Comparison of ENCODE assay signal across 8 cellular contexts in genomic region chr19:57435062-57435978, GRCh38. TPM values are rescaled to one million over a fixed set of nuclear protein-coding genes. Genes with fewer than 3 reads are reported as not detected.
DNase-seq lines count a peak whose midpoint lies in the region; ATAC-seq and TF ChIP-seq lines count a peak whose summit lies in the region.

ZNF749 (plus strand) TSS chr19:57435325; CDS start chr19:57435579, 254 bp downstream.

- H3K27me3 ChIP-seq in mononuclear cell (ENCODE audit: insufficient read depth, low read length), result no peaks in the 10 kb centered on the region

- DNase-seq in DMS153 (lab: John Stamatoyannopoulos, UW) (peak; percentile 96), OCI-M2 (lab: John Stamatoyannopoulos, UW; ENCODE audit: unreplicated experiment) (peak; percentile 97), activated T-cell treated with anti-CD3 and anti-CD28 coated beads for 24 hours (ENCODE audit: low read depth) (peak; percentile 96), epithelial cell of prostate (ENCODE audit: low read depth, low spot score) (peak; percentile 96)
- DNase-seq in stimulated activated CD8-positive, alpha-beta memory T cell treated with anti-CD3 and anti-CD28 coated beads, Interleukin-2, amount 100 ng/mL, for 48 hours (ENCODE audit: low read depth in 2 of 2), result peak; percentile 85 to 91

- TF ChIP-seq RAD21 in Ishikawa (IDR thresholded peaks at IDR 0.05; ENCODE audit: low read depth), result no peak

- peak within 1 kb of the TSS; percentile 63 for H3K27ac ChIP-seq in epithelial cell of prostate

- peak; percentile 95 for ATAC-seq in GM21619 (IDR thresholded peaks at IDR 0.05; ENCODE audit: unreplicated experiment)

- peak within 1 kb of the TSS; percentile 59 for H3K4me3 ChIP-seq in mononuclear cell (ENCODE audit: low read length)

- H3K9me3 ChIP-seq in mononuclear cell (ENCODE audit: low read depth, low read length), result no peaks in the 10 kb centered on the region

- no peak for TF ChIP-seq EP300 in Ishikawa (IDR thresholded peaks at IDR 0.05; ENCODE audit: borderline replicate concordance)

- peaks cover 19% of the 10 kb centered on the region for H3K4me1 ChIP-seq in mononuclear cell (ENCODE audit: insufficient read depth, low read length)

TF ChIP-seq in Ishikawa, 13 proteins besides CTCF, POLR2A, EP300 and RAD21:
- TF ChIP-seq MAX (IDR thresholded peaks at IDR 0.05) (peak; percentile 87), EGR1 (IDR thresholded peaks at IDR 0.05) (peak; percentile 53), FOXM1 (IDR thresholded peaks at IDR 0.05; ENCODE audit: borderline replicate concordance, low read depth) (no peak), TEAD4 (IDR thresholded peaks at IDR 0.05) (no peak), TCF12 (IDR thresholded peaks at IDR 0.05; ENCODE audit: low read depth) (peak; percentile 50; the same call in 1 of the 2 replicates), CEBPB (IDR thresholded peaks at IDR 0.05) (no peak), TAF1 (IDR thresholded peaks at IDR 0.05; ENCODE audit: low read depth) (peak; percentile 67; the same call in 1 of the 2 replicates), CREB1 (IDR thresholded peaks at IDR 0.05; ENCODE audit: low read depth) (peak; percentile 77), YY1 (IDR thresholded peaks at IDR 0.05; ENCODE audit: low read depth) (peak; percentile 85; the same call in 1 of the 2 replicates), USF1 (IDR thresholded peaks at IDR 0.05) (peak; percentile 30; the same call in 1 of the 2 replicates), NFIC (IDR thresholded peaks at IDR 0.05) (no peak), REST (IDR thresholded peaks at IDR 0.05; ENCODE audit: low read depth) (no peak), ZBTB7A (IDR thresholded peaks at IDR 0.05; ENCODE audit: low read depth) (no peak)

RNA-seq across cellular contexts. Expression of gene ZNF749, which starts in this region (rescaled TPM):
- 5.0 TPM for total RNA-seq in mononuclear cell

Comparison
In these comparisons a context has a peak if more than half of its experiments do, and no peak if none do; other contexts are left out.
1. Peak in every context shown above with its lines: DNase-seq, ATAC-seq, H3K4me3 ChIP-seq and H3K27ac ChIP-seq.